ENCODE assay signal across 18 cellular contexts in genomic region chr10:114819313-114819712, GRCh38.
"Had no signal": no experiment of that assay in that cellular context is flagged by ENCODE, and none has a peak within 500 bp of the region (broad histone marks: within the 10 kb centered on the region; RNA-seq: fewer than 3 reads in every experiment).

No MANE protein-coding gene starts in this region.

- H3K4me3 ChIP-seq: esophagus squamous epithelium, gastroesophageal sphincter, neural progenitor cell, pancreas, smooth muscle cell had no signal

- H3K27me3 Mint-ChIP-seq: effector memory CD8-positive, alpha-beta T cell; progenitor cell of endocrine pancreas had no signal

- H3K36me3 Mint-ChIP-seq: naive thymus-derived CD4-positive, alpha-beta T cell had no signal

- H3K4me3 Mint-ChIP-seq: effector memory CD8-positive, alpha-beta T cell had no signal

- H3K36me3 ChIP-seq: esophagus squamous epithelium, gastroesophageal sphincter, pancreas had no signal

- H3K27me3 ChIP-seq: esophagus squamous epithelium, gastroesophageal sphincter, neural progenitor cell, pancreas had no signal

- H3K9me3 Mint-ChIP-seq: effector memory CD8-positive, alpha-beta T cell had no signal

- H3K27ac Mint-ChIP-seq: effector memory CD8-positive, alpha-beta T cell; neural progenitor cell had no signal

- H3K9ac ChIP-seq: neural progenitor cell had no signal

- H3K9me3 ChIP-seq: esophagus squamous epithelium, gastroesophageal sphincter, pancreas had no signal

- ATAC-seq: effector memory CD8-positive, alpha-beta T cell; gastroesophageal sphincter; left lobe of liver; naive thymus-derived CD4-positive, alpha-beta T cell; pancreas; right cardiac atrium had no signal

- DNase-seq: effector memory CD8-positive, alpha-beta T cell; esophagus squamous epithelium; foreskin fibroblast; glutamatergic neuron; islet precursor cell; mammary epithelial cell; naive thymus-derived CD4-positive, alpha-beta T cell; nucleus accumbens; pancreas; right cardiac atrium; stimulated activated CD4-positive, alpha-beta T cell treated with anti-CD3 and anti-CD28 coated beads, Interleukin-2, amount 100 ng/mL, for 48 hours; stimulated activated naive CD4-positive, alpha-beta T cell treated with Interleukin-2 at 50 U/mL for 16 hours; trophoblast cell had no signal

- H3K27ac ChIP-seq: esophagus squamous epithelium, gastroesophageal sphincter, neural progenitor cell, pancreas had no signal
